1 cellular context compared by ENCODE assay signal in the genomic region with DNA sequence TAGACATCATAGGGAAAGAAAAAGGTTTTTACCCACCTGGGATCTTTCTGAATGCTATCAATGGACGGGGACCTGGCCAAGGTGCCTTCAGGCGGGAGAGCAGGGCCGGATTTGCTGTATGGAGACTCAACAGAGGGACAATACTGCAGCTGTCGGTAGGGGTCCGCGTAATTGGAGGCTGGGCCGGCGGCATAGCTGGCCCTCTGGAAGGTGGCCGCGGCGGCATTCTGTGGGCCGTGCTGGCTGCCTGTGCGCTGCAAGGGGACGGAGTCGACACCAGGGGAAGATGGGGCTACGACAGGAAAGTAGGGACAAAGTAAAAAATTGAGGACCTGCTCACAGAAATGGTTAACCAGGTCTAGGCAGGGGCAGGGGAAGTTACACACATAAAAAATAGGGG.
TF ChIP-seq lines count a peak whose summit lies in the region.

No MANE protein-coding gene starts in this region.

TF ChIP-seq in WTC11, 78 proteins besides CTCF, POLR2A, EP300 and RAD21 (continued from another document):
- TF ChIP-seq, protein P1, sequence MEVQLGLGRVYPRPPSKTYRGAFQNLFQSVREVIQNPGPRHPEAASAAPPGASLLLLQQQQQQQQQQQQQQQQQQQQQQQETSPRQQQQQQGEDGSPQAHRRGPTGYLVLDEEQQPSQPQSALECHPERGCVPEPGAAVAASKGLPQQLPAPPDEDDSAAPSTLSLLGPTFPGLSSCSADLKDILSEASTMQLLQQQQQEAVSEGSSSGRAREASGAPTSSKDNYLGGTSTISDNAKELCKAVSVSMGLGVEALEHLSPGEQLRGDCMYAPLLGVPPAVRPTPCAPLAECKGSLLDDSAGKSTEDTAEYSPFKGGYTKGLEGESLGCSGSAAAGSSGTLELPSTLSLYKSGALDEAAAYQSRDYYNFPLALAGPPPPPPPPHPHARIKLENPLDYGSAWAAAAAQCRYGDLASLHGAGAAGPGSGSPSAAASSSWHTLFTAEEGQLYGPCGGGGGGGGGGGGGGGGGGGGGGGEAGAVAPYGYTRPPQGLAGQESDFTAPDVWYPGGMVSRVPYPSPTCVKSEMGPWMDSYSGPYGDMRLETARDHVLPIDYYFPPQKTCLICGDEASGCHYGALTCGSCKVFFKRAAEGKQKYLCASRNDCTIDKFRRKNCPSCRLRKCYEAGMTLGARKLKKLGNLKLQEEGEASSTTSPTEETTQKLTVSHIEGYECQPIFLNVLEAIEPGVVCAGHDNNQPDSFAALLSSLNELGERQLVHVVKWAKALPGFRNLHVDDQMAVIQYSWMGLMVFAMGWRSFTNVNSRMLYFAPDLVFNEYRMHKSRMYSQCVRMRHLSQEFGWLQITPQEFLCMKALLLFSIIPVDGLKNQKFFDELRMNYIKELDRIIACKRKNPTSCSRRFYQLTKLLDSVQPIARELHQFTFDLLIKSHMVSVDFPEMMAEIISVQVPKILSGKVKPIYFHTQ (CRISPR knock-in tag; IDR thresholded peaks at IDR 0.05) = no peak
- TF ChIP-seq, protein P2, sequence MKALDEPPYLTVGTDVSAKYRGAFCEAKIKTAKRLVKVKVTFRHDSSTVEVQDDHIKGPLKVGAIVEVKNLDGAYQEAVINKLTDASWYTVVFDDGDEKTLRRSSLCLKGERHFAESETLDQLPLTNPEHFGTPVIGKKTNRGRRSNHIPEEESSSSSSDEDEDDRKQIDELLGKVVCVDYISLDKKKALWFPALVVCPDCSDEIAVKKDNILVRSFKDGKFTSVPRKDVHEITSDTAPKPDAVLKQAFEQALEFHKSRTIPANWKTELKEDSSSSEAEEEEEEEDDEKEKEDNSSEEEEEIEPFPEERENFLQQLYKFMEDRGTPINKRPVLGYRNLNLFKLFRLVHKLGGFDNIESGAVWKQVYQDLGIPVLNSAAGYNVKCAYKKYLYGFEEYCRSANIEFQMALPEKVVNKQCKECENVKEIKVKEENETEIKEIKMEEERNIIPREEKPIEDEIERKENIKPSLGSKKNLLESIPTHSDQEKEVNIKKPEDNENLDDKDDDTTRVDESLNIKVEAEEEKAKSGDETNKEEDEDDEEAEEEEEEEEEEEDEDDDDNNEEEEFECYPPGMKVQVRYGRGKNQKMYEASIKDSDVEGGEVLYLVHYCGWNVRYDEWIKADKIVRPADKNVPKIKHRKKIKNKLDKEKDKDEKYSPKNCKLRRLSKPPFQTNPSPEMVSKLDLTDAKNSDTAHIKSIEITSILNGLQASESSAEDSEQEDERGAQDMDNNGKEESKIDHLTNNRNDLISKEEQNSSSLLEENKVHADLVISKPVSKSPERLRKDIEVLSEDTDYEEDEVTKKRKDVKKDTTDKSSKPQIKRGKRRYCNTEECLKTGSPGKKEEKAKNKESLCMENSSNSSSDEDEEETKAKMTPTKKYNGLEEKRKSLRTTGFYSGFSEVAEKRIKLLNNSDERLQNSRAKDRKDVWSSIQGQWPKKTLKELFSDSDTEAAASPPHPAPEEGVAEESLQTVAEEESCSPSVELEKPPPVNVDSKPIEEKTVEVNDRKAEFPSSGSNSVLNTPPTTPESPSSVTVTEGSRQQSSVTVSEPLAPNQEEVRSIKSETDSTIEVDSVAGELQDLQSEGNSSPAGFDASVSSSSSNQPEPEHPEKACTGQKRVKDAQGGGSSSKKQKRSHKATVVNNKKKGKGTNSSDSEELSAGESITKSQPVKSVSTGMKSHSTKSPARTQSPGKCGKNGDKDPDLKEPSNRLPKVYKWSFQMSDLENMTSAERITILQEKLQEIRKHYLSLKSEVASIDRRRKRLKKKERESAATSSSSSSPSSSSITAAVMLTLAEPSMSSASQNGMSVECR (CRISPR knock-in tag; IDR thresholded peaks at IDR 0.05; ENCODE audit: borderline replicate concordance) = no peak
- TF ChIP-seq ATF1 (CRISPR knock-in tag; IDR thresholded peaks at IDR 0.05) = no peak
- TF ChIP-seq, protein P3, sequence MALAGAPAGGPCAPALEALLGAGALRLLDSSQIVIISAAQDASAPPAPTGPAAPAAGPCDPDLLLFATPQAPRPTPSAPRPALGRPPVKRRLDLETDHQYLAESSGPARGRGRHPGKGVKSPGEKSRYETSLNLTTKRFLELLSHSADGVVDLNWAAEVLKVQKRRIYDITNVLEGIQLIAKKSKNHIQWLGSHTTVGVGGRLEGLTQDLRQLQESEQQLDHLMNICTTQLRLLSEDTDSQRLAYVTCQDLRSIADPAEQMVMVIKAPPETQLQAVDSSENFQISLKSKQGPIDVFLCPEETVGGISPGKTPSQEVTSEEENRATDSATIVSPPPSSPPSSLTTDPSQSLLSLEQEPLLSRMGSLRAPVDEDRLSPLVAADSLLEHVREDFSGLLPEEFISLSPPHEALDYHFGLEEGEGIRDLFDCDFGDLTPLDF (CRISPR knock-in tag; IDR thresholded peaks at IDR 0.05) = no peak
- TF ChIP-seq, protein P4, sequence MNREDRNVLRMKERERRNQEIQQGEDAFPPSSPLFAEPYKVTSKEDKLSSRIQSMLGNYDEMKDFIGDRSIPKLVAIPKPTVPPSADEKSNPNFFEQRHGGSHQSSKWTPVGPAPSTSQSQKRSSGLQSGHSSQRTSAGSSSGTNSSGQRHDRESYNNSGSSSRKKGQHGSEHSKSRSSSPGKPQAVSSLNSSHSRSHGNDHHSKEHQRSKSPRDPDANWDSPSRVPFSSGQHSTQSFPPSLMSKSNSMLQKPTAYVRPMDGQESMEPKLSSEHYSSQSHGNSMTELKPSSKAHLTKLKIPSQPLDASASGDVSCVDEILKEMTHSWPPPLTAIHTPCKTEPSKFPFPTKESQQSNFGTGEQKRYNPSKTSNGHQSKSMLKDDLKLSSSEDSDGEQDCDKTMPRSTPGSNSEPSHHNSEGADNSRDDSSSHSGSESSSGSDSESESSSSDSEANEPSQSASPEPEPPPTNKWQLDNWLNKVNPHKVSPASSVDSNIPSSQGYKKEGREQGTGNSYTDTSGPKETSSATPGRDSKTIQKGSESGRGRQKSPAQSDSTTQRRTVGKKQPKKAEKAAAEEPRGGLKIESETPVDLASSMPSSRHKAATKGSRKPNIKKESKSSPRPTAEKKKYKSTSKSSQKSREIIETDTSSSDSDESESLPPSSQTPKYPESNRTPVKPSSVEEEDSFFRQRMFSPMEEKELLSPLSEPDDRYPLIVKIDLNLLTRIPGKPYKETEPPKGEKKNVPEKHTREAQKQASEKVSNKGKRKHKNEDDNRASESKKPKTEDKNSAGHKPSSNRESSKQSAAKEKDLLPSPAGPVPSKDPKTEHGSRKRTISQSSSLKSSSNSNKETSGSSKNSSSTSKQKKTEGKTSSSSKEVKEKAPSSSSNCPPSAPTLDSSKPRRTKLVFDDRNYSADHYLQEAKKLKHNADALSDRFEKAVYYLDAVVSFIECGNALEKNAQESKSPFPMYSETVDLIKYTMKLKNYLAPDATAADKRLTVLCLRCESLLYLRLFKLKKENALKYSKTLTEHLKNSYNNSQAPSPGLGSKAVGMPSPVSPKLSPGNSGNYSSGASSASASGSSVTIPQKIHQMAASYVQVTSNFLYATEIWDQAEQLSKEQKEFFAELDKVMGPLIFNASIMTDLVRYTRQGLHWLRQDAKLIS (CRISPR knock-in tag; IDR thresholded peaks at IDR 0.05; ENCODE audit: borderline replicate concordance) = no peak
- TF ChIP-seq SMAD3 (CRISPR knock-in tag; IDR thresholded peaks at IDR 0.05; ENCODE audit: borderline replicate concordance) = no peak
